9 cellular contexts compared by ENCODE assay signal in the genomic region with DNA sequence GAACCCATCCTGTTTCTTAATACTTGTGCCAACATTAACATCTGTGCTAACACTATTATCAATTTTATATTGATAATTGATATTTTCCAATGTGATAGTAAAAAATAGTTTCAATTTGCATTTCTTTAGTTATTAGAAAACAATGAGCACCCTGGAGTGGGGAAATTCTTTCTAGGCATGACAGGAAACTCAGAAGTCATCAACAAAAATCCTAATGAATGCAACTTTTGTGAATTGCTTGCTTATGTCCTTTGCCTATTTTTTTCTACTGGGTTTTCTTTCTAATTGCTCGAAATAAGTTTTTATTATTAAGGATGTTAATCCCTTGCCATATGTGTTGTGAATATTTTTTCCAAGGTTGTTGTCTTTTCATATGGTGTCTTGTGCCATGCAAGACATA.
"Had no signal": no experiment of that assay in that cellular context is flagged by ENCODE, and none has a peak within 500 bp of the region (broad histone marks: within the 10 kb centered on the region; RNA-seq: fewer than 3 reads in every experiment).

No MANE protein-coding gene starts in this region.

- ATAC-seq: HCT116, K562 had no signal

- DNase-seq: GM23248, GOT3, H7, HFFc6, IMR-90, KG1 had no signal

- H3K27ac ChIP-seq: GM23248 had no signal

- H3K36me3 ChIP-seq: HAP-1 had no signal

- H3K4me3 ChIP-seq: GM23248, HAP-1, K562 had no signal
